1 cellular context compared by ENCODE assay signal in genomic region chr7:150322114-150322832, GRCh38.
A peak's percentile ranks its signal among the peaks of the same experiment; 100 is the strongest.
TF ChIP-seq lines count a peak whose summit lies in the region.

No MANE protein-coding gene starts in this region.

TF ChIP-seq in K562, 482 proteins besides CTCF, POLR2A, EP300 and RAD21 (continued from another document and continues in another):
- no peak for TF ChIP-seq BCLAF1 (IDR thresholded peaks at IDR 0.05; ENCODE audit: borderline replicate concordance in 1 of 2, control insufficient read depth in 1 of 2, low read depth in 2 of 2, low read length in 1 of 2)
- TF ChIP-seq SMARCA5 (IDR thresholded peaks at IDR 0.05) = no peak
- peak; percentile 5; the same call in 1 of the 2 replicates for TF ChIP-seq CREM (IDR thresholded peaks at IDR 0.05; ENCODE audit: low read depth)
- peak in 1 of 2 experiments; percentile 85; a peak in 2 of 4 replicates for TF ChIP-seq MAZ (CRISPR knock-in tag; conservative IDR thresholded peaks at IDR 0.05 in 1 of 2, IDR thresholded peaks at IDR 0.05 in 1 of 2)
- 0 out of 2 replicates have a peak, but pooled peaks have one; percentile 22 for TF ChIP-seq BCL6 (CRISPR knock-in tag; IDR thresholded peaks at IDR 0.05)
- peak; percentile 77; the same call in 1 of the 2 replicates for TF ChIP-seq CREB5 (CRISPR knock-in tag; IDR thresholded peaks at IDR 0.05)
- 0 out of 2 replicates have a peak, but pooled peaks have one; percentile 1 for TF ChIP-seq NFE2 (IDR thresholded peaks at IDR 0.05; ENCODE audit: low read depth)
- no peak for TF ChIP-seq ZNF277 (CRISPR knock-in tag; IDR thresholded peaks at IDR 0.05; ENCODE audit: borderline replicate concordance)
- TF ChIP-seq, protein P1, sequence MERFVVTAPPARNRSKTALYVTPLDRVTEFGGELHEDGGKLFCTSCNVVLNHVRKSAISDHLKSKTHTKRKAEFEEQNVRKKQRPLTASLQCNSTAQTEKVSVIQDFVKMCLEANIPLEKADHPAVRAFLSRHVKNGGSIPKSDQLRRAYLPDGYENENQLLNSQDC (CRISPR knock-in tag; IDR thresholded peaks at IDR 0.05) = no peak
- TF ChIP-seq HDAC1 (IDR thresholded peaks at IDR 0.05) = peak in 1 of 2 experiments; percentile 47; a peak in 1 of 4 replicates
- peak; percentile 89 for TF ChIP-seq PTTG1 (tag; IDR thresholded peaks at IDR 0.05; ENCODE audit: low read depth)
- no peak for TF ChIP-seq CBFB (CRISPR knock-in tag; IDR thresholded peaks at IDR 0.05)
- no peak for TF ChIP-seq RBM14 (IDR thresholded peaks at IDR 0.05; ENCODE audit: borderline replicate concordance, insufficient read depth, low read depth, low read length)
- TF ChIP-seq ELK1 (CRISPR knock-in tag; IDR thresholded peaks at IDR 0.05) = no peak
- TF ChIP-seq E2F8 (IDR thresholded peaks at IDR 0.05; ENCODE audit: low read depth, partially characterized antibody) = no peak
- TF ChIP-seq ZNF324 (CRISPR knock-in tag; IDR thresholded peaks at IDR 0.05) = no peak
- TF ChIP-seq, protein P2, sequence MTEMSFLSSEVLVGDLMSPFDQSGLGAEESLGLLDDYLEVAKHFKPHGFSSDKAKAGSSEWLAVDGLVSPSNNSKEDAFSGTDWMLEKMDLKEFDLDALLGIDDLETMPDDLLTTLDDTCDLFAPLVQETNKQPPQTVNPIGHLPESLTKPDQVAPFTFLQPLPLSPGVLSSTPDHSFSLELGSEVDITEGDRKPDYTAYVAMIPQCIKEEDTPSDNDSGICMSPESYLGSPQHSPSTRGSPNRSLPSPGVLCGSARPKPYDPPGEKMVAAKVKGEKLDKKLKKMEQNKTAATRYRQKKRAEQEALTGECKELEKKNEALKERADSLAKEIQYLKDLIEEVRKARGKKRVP (CRISPR knock-in tag; IDR thresholded peaks at IDR 0.05) = peak; percentile 85
- no peak for TF ChIP-seq ZNF232 (CRISPR knock-in tag; IDR thresholded peaks at IDR 0.05)
- no peak for TF ChIP-seq ZNF512 (tag; IDR thresholded peaks at IDR 0.05)
- TF ChIP-seq E2F5 (CRISPR knock-in tag; IDR thresholded peaks at IDR 0.05) = no peak
- TF ChIP-seq SMC3 (conservative IDR thresholded peaks at IDR 0.05; ENCODE audit: insufficient read depth, low read depth, low read length) = no peak
- peak; percentile 70; the same call in 1 of the 2 replicates for TF ChIP-seq E2F3 (CRISPR knock-in tag; IDR thresholded peaks at IDR 0.05)
- TF ChIP-seq KAT8 (IDR thresholded peaks at IDR 0.05; ENCODE audit: low read depth) = no peak
- TF ChIP-seq ZNF253 (CRISPR knock-in tag; conservative IDR thresholded peaks at IDR 0.05) = 0 out of 2 replicates have a peak, but pooled peaks have one; percentile 50
- TF ChIP-seq BHLHE40 (IDR thresholded peaks at IDR 0.05; ENCODE audit: low read length) = no peak
- TF ChIP-seq SRSF1 (IDR thresholded peaks at IDR 0.05; ENCODE audit: low read depth, low read length) = no peak
- no peak for TF ChIP-seq ARHGAP35 (IDR thresholded peaks at IDR 0.05; ENCODE audit: partially characterized antibody)
- no peak for TF ChIP-seq KDM4B (IDR thresholded peaks at IDR 0.05; ENCODE audit: borderline replicate concordance in 2 of 2, low read depth in 1 of 2)
- peak; percentile 99 for TF ChIP-seq STAT5A (IDR thresholded peaks at IDR 0.05; ENCODE audit: borderline replicate concordance, low read length)
- peak; percentile 26 for TF ChIP-seq NUFIP1 (IDR thresholded peaks at IDR 0.05; ENCODE audit: partially characterized antibody)
- no peak for TF ChIP-seq AFF4 (CRISPR knock-in tag; IDR thresholded peaks at IDR 0.05)
- no peak for TF ChIP-seq BRCA1 (IDR thresholded peaks at IDR 0.05)
- TF ChIP-seq BRCA1 (CRISPR knock-in tag; IDR thresholded peaks at IDR 0.05) = no peak
- peak; percentile 52 for TF ChIP-seq EHMT2 (IDR thresholded peaks at IDR 0.05)
- TF ChIP-seq PRPF4 (IDR thresholded peaks at IDR 0.05; ENCODE audit: insufficient read depth, low read depth, low read length, poor library complexity, severe bottlenecking) = no peak
- TF ChIP-seq ELF1 (tag; IDR thresholded peaks at IDR 0.05) = no peak
- peak; percentile 16 for TF ChIP-seq ZFP36 (IDR thresholded peaks at IDR 0.05; ENCODE audit: low read depth, low read length, partially characterized antibody)
- no peak for TF ChIP-seq ZNF778 (CRISPR knock-in tag; IDR thresholded peaks at IDR 0.05)
- TF ChIP-seq C11orf30 (IDR thresholded peaks at IDR 0.05; ENCODE audit: low read depth) = no peak
